Comparison of ENCODE assay signal across 19 cellular contexts in the genomic region with DNA sequence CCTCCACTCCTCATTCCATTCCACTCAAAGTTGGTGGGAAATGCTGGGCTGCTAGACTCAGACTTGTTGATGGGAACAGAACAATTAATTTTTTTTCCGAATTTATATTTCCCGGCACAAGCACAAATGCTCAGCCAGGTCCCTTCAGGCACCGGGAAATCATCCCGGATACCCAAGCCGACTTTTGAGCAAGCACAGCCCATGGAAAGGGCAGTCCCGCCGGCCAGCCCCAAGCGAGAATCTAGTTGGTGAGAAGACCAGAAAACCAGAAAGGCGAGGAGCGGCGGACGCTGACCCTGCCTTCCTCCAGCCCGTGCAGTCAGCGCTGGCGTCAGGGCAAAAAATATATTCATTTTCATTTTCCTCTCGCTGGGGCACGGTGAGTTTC. TPM values are rescaled to one million over a fixed set of nuclear protein-coding genes. Genes with fewer than 3 reads are reported as not detected.
DNase-seq lines count a peak whose midpoint lies in the region; ATAC-seq and TF ChIP-seq lines count a peak whose summit lies in the region.
"Had no signal": no experiment of that assay in that cellular context is flagged by ENCODE, and none has a peak within 500 bp of the region (broad histone marks: within the 10 kb centered on the region; RNA-seq: fewer than 3 reads in every experiment).

No MANE protein-coding gene starts in this region.

- BruUV-seq in Panc1 (replicated peaks; lab: Mats Ljungman, UMichigan) = no TSS peak

- CTCF ChIA-PET in Panc1 (lab: Charles Lee) = no interaction called here

- H3K36me3 Mint-ChIP-seq in endodermal cell (ENCODE audit: low read depth) = no peaks in the 10 kb centered on the region

- no peak for TF ChIP-seq CTCF in Panc1 (IDR thresholded peaks at IDR 0.05)
- no peak for TF ChIP-seq CTCF in endodermal cell (conservative IDR thresholded peaks at IDR 0.05)

- in situ Hi-C loops in Panc1 (cut with HindIII; ENCODE audit: low pct_unique_long_range_greater_than_20kb, low sequenced_read_pairs) = no loop called here

- DNase-seq in Panc1 (ENCODE audit: low read depth, low spot score) = no peak
- DNase-seq in endodermal cell = peak; percentile 69
- no peak for DNase-seq in left colon
- DNase-seq: activated naive CD4-positive, alpha-beta T cell; naive thymus-derived CD8-positive, alpha-beta T cell; NCI-H146; stimulated activated naive CD8-positive, alpha-beta T cell treated with anti-CD3 and anti-CD28 coated beads, Interleukin-15, amount 100 ng/mL, for 72 hours had no signal

- H3K36me3 ChIP-seq in ES-I3 (ENCODE audit: insufficient read depth, low read length) (no peaks in the 10 kb centered on the region), Panc1 (ENCODE audit: control insufficient read depth, insufficient read depth, low read length) (no peaks in the 10 kb centered on the region), endodermal cell (ENCODE audit: control insufficient read depth, insufficient read depth, low read length) (no peaks in the 10 kb centered on the region), neuron (ENCODE audit: insufficient read depth, low read length) (no peaks in the 10 kb centered on the region)
- H3K36me3 ChIP-seq: HAP-1, SJSA1 had no signal

- H3K4me1 ChIP-seq in ES-I3 (ENCODE audit: insufficient read depth, low read length) (peaks cover 31% of the 10 kb centered on the region), Panc1 (ENCODE audit: control insufficient read depth, insufficient read depth, low read length) (no peaks in the 10 kb centered on the region), endodermal cell (ENCODE audit: control insufficient read depth, insufficient read depth, low read length) (no peaks in the 10 kb centered on the region), neuron (ENCODE audit: insufficient read depth, low read length) (peaks cover 37% of the 10 kb centered on the region)
- H3K4me1 ChIP-seq: HAP-1 had no signal

- H3K27ac ChIP-seq in Panc1 (ENCODE audit: low read length) (no peak overlapping the region), endodermal cell (ENCODE audit: low read depth, low read length) (peak overlapping the region; percentile 96)
- H3K27ac ChIP-seq: SJSA1 had no signal

- H3K9ac ChIP-seq in ES-I3 (ENCODE audit: low read depth, low read length) = peak overlapping the region; percentile 13; the same call in 1 of the 2 replicates
- H3K9ac ChIP-seq in endodermal cell (ENCODE audit: extremely low read depth, low read length, poor library complexity, severe bottlenecking) = no peak overlapping the region

- H3K9me3 ChIP-seq in ES-I3 (ENCODE audit: control insufficient read depth, insufficient read depth, low read length) (no peaks in the 10 kb centered on the region), Panc1 (ENCODE audit: control insufficient read depth, insufficient read depth, low read depth, low read length) (no peaks in the 10 kb centered on the region), endodermal cell (ENCODE audit: control insufficient read depth, low read length) (no peaks in the 10 kb centered on the region), neuron (ENCODE audit: low read length) (no peaks in the 10 kb centered on the region)
- H3K9me3 ChIP-seq: HAP-1, SJSA1 had no signal

- ATAC-seq in Panc1 = no peak
- ATAC-seq in HG02840 (IDR thresholded peaks at IDR 0.05; ENCODE audit: low FRiP score, unreplicated experiment) = no peak
- ATAC-seq in HG03025 (IDR thresholded peaks at IDR 0.05; ENCODE audit: low FRiP score, unreplicated experiment) = no peak
- ATAC-seq in left colon = no peak
- no peak for ATAC-seq in GM21526 (IDR thresholded peaks at IDR 0.05; ENCODE audit: low FRiP score, unreplicated experiment)
- ATAC-seq: activated CD4-positive, CD25-positive, alpha-beta regulatory T cell treated with anti-CD3 and anti-CD28 coated beads, Interleukin-2, amount 50 U/mL, for 24 hours; naive thymus-derived CD8-positive, alpha-beta T cell; stimulated activated naive CD8-positive, alpha-beta T cell treated with anti-CD3 and anti-CD28 coated beads, Interleukin-15, amount 100 ng/mL, for 72 hours had no signal

- intact Hi-C loops in Panc1 (cut with micrococcal nuclease; ENCODE audit: unreplicated experiment) (no loop called here), left colon (cut with DNase I, micrococcal nuclease) (no loop called here)

- no peak overlapping the region for H3K27ac Mint-ChIP-seq in endodermal cell

- POLR2A ChIA-PET in Panc1 (lab: Charles Lee) = no interaction called here

- no peaks in the 10 kb centered on the region; the same call in none of the 2 replicates for H3K27me3 ChIP-seq in Panc1 (ENCODE audit: control insufficient read depth, insufficient read depth, low read length)
- peaks cover 100% of the 10 kb centered on the region for H3K27me3 ChIP-seq in endodermal cell (ENCODE audit: control insufficient read depth, insufficient read depth, low read length, poor library complexity, severe bottlenecking)
- no peaks in the 10 kb centered on the region for H3K27me3 ChIP-seq in neuron (ENCODE audit: insufficient read depth, low read length)
- H3K27me3 ChIP-seq: SJSA1 had no signal

- H3K4me3 ChIP-seq in Panc1 (ENCODE audit: low read depth in 2 of 2, low read length in 2 of 2) = peak overlapping the region; percentile 21 to 30
- no peak overlapping the region for H3K4me3 ChIP-seq in endodermal cell (ENCODE audit: low read length)
- peak overlapping the region; percentile 58 for H3K4me3 ChIP-seq in neuron (ENCODE audit: low read length)
- H3K4me3 ChIP-seq: HAP-1, lung, SJSA1 had no signal

- no peak overlapping the region for H3K4me3 Mint-ChIP-seq in endodermal cell
- H3K4me3 Mint-ChIP-seq: stimulated activated naive CD8-positive, alpha-beta T cell treated with anti-CD3 and anti-CD28 coated beads, Interleukin-15, amount 100 ng/mL, for 72 hours had no signal

- peaks cover 99% of the 10 kb centered on the region for H3K27me3 Mint-ChIP-seq in endodermal cell (ENCODE audit: insufficient read depth)

- H3K4me1 Mint-ChIP-seq in endodermal cell = peaks cover 22% of the 10 kb centered on the region

- no peaks in the 10 kb centered on the region for H3K9me3 Mint-ChIP-seq in endodermal cell

- WGBS in endodermal cell (ENCODE audit: insufficient coverage in 1 of 2, insufficient read length in 1 of 2), 2 experiments = 0 to 3% methylated on average over 4 to 17 of the region's 17 CpGs

- H2AFZ ChIP-seq in neuron (ENCODE audit: low read depth, low read length) = peak overlapping the region; percentile 80

RNA-seq across cellular contexts. Expression of a gene that starts 0.8 kb away (rescaled TPM):
- total RNA-seq in Panc1 (2021; ENCODE audit: unreplicated experiment) (not detected), endodermal cell (not detected), left colon (not detected)
- polyA plus RNA-seq in Panc1 (2012; ENCODE audit: insufficient read length) = 0.23 TPM
- polyA plus RNA-seq in endodermal cell (2013, experiment 1 of 2) = 25.3 TPM
- polyA plus RNA-seq in endodermal cell (2013, experiment 2 of 2) = 26.4 TPM
- total RNA-seq: fibroblast of villous mesenchyme; HT-29; lung; naive thymus-derived CD8-positive, alpha-beta T cell; T-helper 2 cell treated with Interferon-gamma antibody and Interleukin-4, amounts not matched to agents 100 ng/mL and 5 ng/mL, for 36 hours had no signal
- polyA plus RNA-seq: lung; naive thymus-derived CD8-positive, alpha-beta T cell had no signal

RNA-seq across cellular contexts. Expression of a gene that starts 2.1 kb away (rescaled TPM):
- total RNA-seq in Panc1 (2021; ENCODE audit: unreplicated experiment) (0.36 TPM), endodermal cell (not detected), left colon (not detected)
- polyA plus RNA-seq in Panc1 (2012; ENCODE audit: insufficient read length) = not detected
- 178 TPM for polyA plus RNA-seq in endodermal cell (2013, experiment 1 of 2)
- polyA plus RNA-seq in endodermal cell (2013, experiment 2 of 2) = 163 TPM
- total RNA-seq: fibroblast of villous mesenchyme; HT-29; lung; naive thymus-derived CD8-positive, alpha-beta T cell; T-helper 2 cell treated with Interferon-gamma antibody and Interleukin-4, amounts not matched to agents 100 ng/mL and 5 ng/mL, for 36 hours had no signal
- polyA plus RNA-seq: naive thymus-derived CD8-positive, alpha-beta T cell had no signal
